14 cellular contexts compared by ENCODE assay signal in genomic region chr18:78813898-78814297, GRCh38.
DNase-seq lines count a peak whose midpoint lies in the region; FAIRE-seq and TF ChIP-seq lines count a peak whose summit lies in the region.
"Had no signal": no experiment of that assay in that cellular context is flagged by ENCODE, and none has a peak within 500 bp of the region (broad histone marks: within the 10 kb centered on the region; RNA-seq: fewer than 3 reads in every experiment).

No MANE protein-coding gene starts in this region.

- H3K27ac ChIP-seq in VCaP (peak overlapping the region; percentile 75), hepatocyte (no peak overlapping the region), A673 (ENCODE audit: low read depth, low read length, poor library complexity, severe bottlenecking) (no peak overlapping the region)

- BruUV-seq in Caco-2 (replicated peaks; lab: Mats Ljungman, UMichigan) (no TSS peak), A673 (replicated peaks; lab: Mats Ljungman, UMichigan) (no TSS peak)

- H2AFZ ChIP-seq in hepatocyte: no peak overlapping the region

- WGBS in hepatocyte (ENCODE audit: low lambda C conversion rate, missing lambda C conversion rate): 74% methylated on average over 6 of the region's 6 CpGs

- H3K4me1 ChIP-seq in Caco-2 (no peaks in the 10 kb centered on the region), hepatocyte (ENCODE audit: insufficient read depth) (peaks cover 13% of the 10 kb centered on the region), A673 (ENCODE audit: insufficient read depth, low read length, poor library complexity, severe bottlenecking) (no peaks in the 10 kb centered on the region)

- TF ChIP-seq CTCF in Caco-2 (IDR thresholded peaks at IDR 0.05; ENCODE audit: insufficient read depth in 1 of 2, low read depth in 1 of 2, low read length in 1 of 2, severe bottlenecking in 1 of 2, unreplicated experiment in 1 of 2): no peak
- TF ChIP-seq CTCF in VCaP (conservative IDR thresholded peaks at IDR 0.05): no peak
- TF ChIP-seq CTCF in hepatocyte (IDR thresholded peaks at IDR 0.05; ENCODE audit: poor library complexity): no peak
- no peak for TF ChIP-seq CTCF in A673 (conservative IDR thresholded peaks at IDR 0.05; ENCODE audit: low read depth, low read length)
- no peak for TF ChIP-seq CTCF in GM10266 (IDR thresholded peaks at IDR 0.05; ENCODE audit: control insufficient read depth, insufficient read depth, low read depth, missing control alignments)

- H3K27me3 ChIP-seq in Caco-2 (replicated peaks; ENCODE audit: control insufficient read depth, insufficient read depth, low read length) (no peaks in the 10 kb centered on the region), hepatocyte (no peaks in the 10 kb centered on the region), A673 (replicated peaks; ENCODE audit: insufficient read depth, low read depth, low read length, poor library complexity) (peaks cover 31% of the 10 kb centered on the region)

- no peaks in the 10 kb centered on the region for H3K79me2 ChIP-seq in hepatocyte

- POLR2A ChIA-PET in Caco-2 (lab: Charles Lee): no interaction called here
- POLR2A ChIA-PET in A673 (lab: Charles Lee; ENCODE audit: low non-redundant PET): no interaction called here

- H3K36me3 ChIP-seq in Caco-2 (ENCODE audit: control insufficient read depth, insufficient read depth, low read length) (no peaks in the 10 kb centered on the region), hepatocyte (replicated peaks; ENCODE audit: insufficient read depth, low read depth) (no peaks in the 10 kb centered on the region), A673 (ENCODE audit: insufficient read depth, low read length, poor library complexity, severe bottlenecking) (no peaks in the 10 kb centered on the region)

- no peaks in the 10 kb centered on the region for H3K9me2 ChIP-seq in hepatocyte (replicated peaks; ENCODE audit: insufficient read depth)

- H3K9me3 Mint-ChIP-seq in Caco-2 (ENCODE audit: unreplicated experiment): no peaks in the 10 kb centered on the region
- H3K9me3 Mint-ChIP-seq: CD4-positive, alpha-beta T cell had no signal

- H3K36me3 Mint-ChIP-seq in Caco-2 (ENCODE audit: insufficient read depth, unreplicated experiment): no peaks in the 10 kb centered on the region

- CTCF ChIA-PET in Caco-2 (lab: Charles Lee): no interaction called here
- CTCF ChIA-PET in A673 (lab: Charles Lee): no interaction called here

- no peaks in the 10 kb centered on the region for H3K27me3 Mint-ChIP-seq in Caco-2 (ENCODE audit: insufficient read depth, unreplicated experiment)

- no peaks in the 10 kb centered on the region for H3K4me1 Mint-ChIP-seq in Caco-2 (ENCODE audit: low read depth, unreplicated experiment)
- H3K4me1 Mint-ChIP-seq: B cell had no signal

- peak overlapping the region; percentile 52 for H3K4me2 ChIP-seq in hepatocyte

- DNase-seq in Caco-2 (no peak), hepatocyte (ENCODE audit: low spot score) (no peak), putamen (ENCODE audit: low spot score) (peak; percentile 21), ACHN (no peak), A673 (ENCODE audit: low spot score) (no peak), frontal cortex (ENCODE audit: low spot score in 2 of 2) (no peak), GM10266 (ENCODE audit: extremely low spot score) (no peak)
- DNase-seq: 8988T; C1 segment of cervical spinal cord; CD4-positive, alpha-beta T cell had no signal

- peak overlapping the region; percentile 25 for H3K27ac Mint-ChIP-seq in Caco-2 (ENCODE audit: unreplicated experiment)
- H3K27ac Mint-ChIP-seq: B cell; CD4-positive, alpha-beta T cell had no signal

- H3K9me3 ChIP-seq in Caco-2 (no peaks in the 10 kb centered on the region), hepatocyte (ENCODE audit: low read depth) (no peaks in the 10 kb centered on the region), A673 (ENCODE audit: low read depth, low read length, poor library complexity, severe bottlenecking) (no peaks in the 10 kb centered on the region)

- no peaks in the 10 kb centered on the region for H4K20me1 ChIP-seq in hepatocyte (ENCODE audit: insufficient read depth, poor library complexity, severe bottlenecking)

- H3K4me3 Mint-ChIP-seq in Caco-2 (ENCODE audit: unreplicated experiment): peak overlapping the region; percentile 63
- H3K4me3 Mint-ChIP-seq: B cell; CD4-positive, alpha-beta T cell had no signal

- H3K4me3 ChIP-seq in Caco-2 (ENCODE audit: low read depth, low read length): no peak overlapping the region
- no peak overlapping the region for H3K4me3 ChIP-seq in hepatocyte
- H3K4me3 ChIP-seq in A673 (ENCODE audit: low read depth, low read length, poor library complexity, severe bottlenecking): no peak overlapping the region

- FAIRE-seq in frontal cortex (lab: Jason Lieb, UNC): no peak
- FAIRE-seq: GM12892, HTR-8/SVneo had no signal

- in situ Hi-C loops in ACHN (cut with HindIII; ENCODE audit: low pct_ligation_motif_present, low pct_unique_long_range_greater_than_20kb, low sequenced_read_pairs): no loop called here

- intact Hi-C loops in Caco-2 (cut with micrococcal nuclease; ENCODE audit: unreplicated experiment): no loop called here
- intact Hi-C loops in A673 (cut with micrococcal nuclease; ENCODE audit: unreplicated experiment): no loop called here
